Comparison of ENCODE assay signal across 14 cellular contexts in the genomic region with DNA sequence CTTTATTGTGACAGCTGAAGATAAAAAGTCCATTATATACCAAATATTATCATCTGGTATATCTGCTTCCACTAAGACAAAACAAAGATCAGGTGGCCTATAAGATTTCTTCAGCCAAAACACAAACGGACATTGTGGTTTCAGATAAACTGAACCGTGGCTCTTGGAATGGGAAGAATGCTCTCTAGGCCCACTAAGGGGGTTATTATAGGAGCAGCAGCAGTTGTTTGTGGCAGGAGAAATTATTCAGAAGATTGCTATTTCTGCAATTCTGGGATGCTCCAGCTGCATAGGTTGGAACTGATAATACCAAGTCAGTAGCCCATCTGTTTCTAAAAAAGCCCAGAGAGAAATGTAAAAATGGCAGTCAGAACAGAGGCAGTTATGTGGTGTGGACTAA.
A peak's percentile ranks its signal among the peaks of the same experiment; 100 is the strongest.
DNase-seq lines count a peak whose midpoint lies in the region; TF ChIP-seq lines count a peak whose summit lies in the region.
"Had no signal": no experiment of that assay in that cellular context is flagged by ENCODE, and none has a peak within 500 bp of the region (broad histone marks: within the 10 kb centered on the region; RNA-seq: fewer than 3 reads in every experiment).

No MANE protein-coding gene starts in this region.

- no peak overlapping the region for H3K27ac Mint-ChIP-seq in Calu3 (ENCODE audit: unreplicated experiment)
- H3K27ac Mint-ChIP-seq: activated CD4-positive, alpha-beta T cell treated with anti-CD3 and anti-CD28 coated beads for 36 hours; activated T-cell treated with anti-CD3 and anti-CD28 coated beads, Interleukin-2, amount 50 U/mL, for 24 hours; T-cell had no signal

- CTCF ChIA-PET in Calu3 (lab: Charles Lee), result no interaction called here

- no TSS peak for BruUV-seq in Calu3 (replicated peaks; lab: Mats Ljungman, UMichigan)

- intact Hi-C loops in Calu3 (cut with micrococcal nuclease; ENCODE audit: unreplicated experiment), result no loop called here

- H3K27me3 Mint-ChIP-seq in Calu3 (ENCODE audit: unreplicated experiment), result peaks cover 13% of the 10 kb centered on the region

- DNase-seq in GM04503 (ENCODE audit: low read depth), result peak; percentile 68
- peak; percentile 25 for DNase-seq in NCI-H2227 (lab: John Stamatoyannopoulos, UW; ENCODE audit: unreplicated experiment)
- DNase-seq in cardiac fibroblast (ENCODE audit: low read depth in 2 of 2), result peak; percentile 16 to 39
- peak; percentile 63 for DNase-seq in skeletal muscle cell (ENCODE audit: low read depth)
- no peak for DNase-seq in mucosa of gallbladder (ENCODE audit: low spot score)
- DNase-seq in DMS114 treated with DMSO at 0.1 percent for 48 hours (lab: John Stamatoyannopoulos, UW; ENCODE audit: unreplicated experiment), result no peak
- no peak for DNase-seq in Calu3
- DNase-seq: activated CD4-positive, alpha-beta T cell treated with anti-CD3 and anti-CD28 coated beads for 36 hours; activated T-cell treated with anti-CD3 and anti-CD28 coated beads, Interleukin-2, amount 50 U/mL, for 24 hours; aorta; head of caudate nucleus; Kasumi-1; NCI-H2171; T-cell had no signal

- no peaks in the 10 kb centered on the region for H3K36me3 Mint-ChIP-seq in Calu3 (ENCODE audit: insufficient read depth, unreplicated experiment)
- H3K36me3 Mint-ChIP-seq: T-cell had no signal

- no peak overlapping the region for H3K4me3 ChIP-seq in cardiac fibroblast (replicated peaks in 1 of 2; ENCODE audit: low read depth in 2 of 2, low read length in 2 of 2)
- H3K4me3 ChIP-seq in skeletal muscle cell (ENCODE audit: low read depth, low read length), result no peak overlapping the region

- H3K4me3 Mint-ChIP-seq in Calu3 (ENCODE audit: low read depth, unreplicated experiment), result no peak overlapping the region
- H3K4me3 Mint-ChIP-seq: activated CD4-positive, alpha-beta T cell treated with anti-CD3 and anti-CD28 coated beads for 36 hours; activated T-cell treated with anti-CD3 and anti-CD28 coated beads, Interleukin-2, amount 50 U/mL, for 24 hours; T-cell had no signal

- no peaks in the 10 kb centered on the region for H3K4me1 Mint-ChIP-seq in Calu3 (ENCODE audit: low read depth, unreplicated experiment)
- H3K4me1 Mint-ChIP-seq: activated CD4-positive, alpha-beta T cell treated with anti-CD3 and anti-CD28 coated beads for 36 hours; T-cell had no signal

- H3K9me3 Mint-ChIP-seq in Calu3 (ENCODE audit: low read depth, unreplicated experiment), result no peaks in the 10 kb centered on the region
- H3K9me3 Mint-ChIP-seq: activated T-cell treated with anti-CD3 and anti-CD28 coated beads, Interleukin-2, amount 50 U/mL, for 24 hours; T-cell had no signal

- TF ChIP-seq CTCF in cardiac fibroblast (IDR thresholded peaks at IDR 0.05; ENCODE audit: low read depth, low read length) (no peak), Calu3 (IDR thresholded peaks at IDR 0.05; ENCODE audit: unreplicated experiment) (no peak)

Comparison
In these comparisons a context has a peak if more than half of its experiments do, and no peak if none do; other contexts are left out.
1. DNase-seq: peak in GM04503 (single experiment), NCI-H2227 (single experiment), cardiac fibroblast (2 of 2) and skeletal muscle cell (single experiment); none in mucosa of gallbladder (single experiment), DMS114 treated with DMSO at 0.1 percent for 48 hours (single experiment) and Calu3 (single experiment).